In genomic region chr2:25115249-25115883, GRCh38 we compare ENCODE assay signal across 17 cellular contexts. TPM values are rescaled to one million over a fixed set of nuclear protein-coding genes. Genes with fewer than 3 reads are reported as not detected.
A peak's percentile ranks its signal among the peaks of the same experiment; 100 is the strongest.
DNase-seq lines count a peak whose midpoint lies in the region; ATAC-seq, FAIRE-seq and TF ChIP-seq lines count a peak whose summit lies in the region.
"Had no signal": no experiment of that assay in that cellular context is flagged by ENCODE, and none has a peak within 500 bp of the region (broad histone marks: within the 10 kb centered on the region; RNA-seq: fewer than 3 reads in every experiment).

No MANE protein-coding gene starts in this region.

- H3K79me1 ChIP-seq in H1 (ENCODE audit: low read depth, low read length), result no peaks in the 10 kb centered on the region

- H3K4me1 ChIP-seq in cardiac muscle cell (ENCODE audit: low read depth) (peaks cover 3% of the 10 kb centered on the region), left ventricle myocardium inferior (no peaks in the 10 kb centered on the region), H1 (replicated peaks in 1 of 4; ENCODE audit: control insufficient read depth in 3 of 4, insufficient read depth in 4 of 4, low read length in 3 of 4) (no peaks in the 10 kb centered on the region; a peak in 2 of 7 replicates)
- no peaks in the 10 kb centered on the region for H3K4me1 ChIP-seq in CD8-positive, alpha-beta T cell (ENCODE audit: insufficient read depth, low read length)
- H3K4me1 ChIP-seq: HAP-1 had no signal

- H4K8ac ChIP-seq in H1 (ENCODE audit: extremely low read depth, insufficient read depth, low read length), result no peak overlapping the region

- H3K9me3 ChIP-seq in cardiac muscle cell (ENCODE audit: low read depth) (no peaks in the 10 kb centered on the region), left ventricle myocardium inferior (replicated peaks) (no peaks in the 10 kb centered on the region), H1 (ENCODE audit: insufficient read depth in 2 of 2, low read depth in 1 of 2, low read length in 1 of 2) (no peaks in the 10 kb centered on the region)
- no peaks in the 10 kb centered on the region for H3K9me3 ChIP-seq in CD8-positive, alpha-beta T cell (ENCODE audit: low read length)
- H3K9me3 ChIP-seq: BLaER1, HAP-1 had no signal

- WGBS in H1 (ENCODE audit: extremely low coverage in 1 of 2, insufficient coverage in 1 of 2, insufficient read length in 1 of 2, insufficient replicate concordance in 2 of 2, low coverage in 1 of 2, low lambda C conversion rate in 2 of 2, missing lambda C conversion rate in 1 of 2), 2 experiments, result 89% methylated on average over 9 of the region's 9 CpGs; no CpG with 5 or more reads in 1 of the 2 experiments

- H3K27ac ChIP-seq in cardiac muscle cell (peak overlapping the region; percentile 77), left ventricle myocardium inferior (replicated peaks) (no peak overlapping the region), H1 (ENCODE audit: low read depth, low read length) (no peak overlapping the region)
- H3K27ac ChIP-seq in CD8-positive, alpha-beta T cell (ENCODE audit: low read depth, low read length), result no peak overlapping the region
- H3K27ac ChIP-seq: 22Rv1, BLaER1 had no signal

- DNase-seq in cardiac muscle cell (ENCODE audit: low read depth in 1 of 2, low spot score in 1 of 2), result no peak
- DNase-seq in left ventricle myocardium inferior, result no peak
- no peak for DNase-seq in H1 (ENCODE audit: low read depth in 1 of 2, low spot score in 2 of 2)
- DNase-seq in erythroblast (lab: John Stamatoyannopoulos, UW), result no peak
- DNase-seq in CD8-positive, alpha-beta T cell, result no peak
- DNase-seq: AML-193, Calu3, DMS 273 treated with DMSO at 0.1 percent for 48 hours, GOT3, KBM-7 had no signal

- no peaks in the 10 kb centered on the region for H3K36me3 Mint-ChIP-seq in CD8-positive, alpha-beta T cell

- H3K9ac ChIP-seq in H1 (replicated peaks in 1 of 4; ENCODE audit: extremely low read depth in 1 of 4, low read depth in 3 of 4, low read length in 3 of 4), result no peak overlapping the region
- H3K9ac ChIP-seq: BLaER1 had no signal

- no peak overlapping the region for H4K91ac ChIP-seq in H1 (replicated peaks; ENCODE audit: insufficient read length, low read length)

- H2AK5ac ChIP-seq in H1 (ENCODE audit: low read depth, low read length), result no peak overlapping the region

- TF ChIP-seq CTCF in cardiac muscle cell (IDR thresholded peaks at IDR 0.05; ENCODE audit: low read depth, low read length) (no peak), left ventricle myocardium inferior (IDR thresholded peaks at IDR 0.05; ENCODE audit: borderline replicate concordance) (no peak), H1 (IDR thresholded peaks at IDR 0.05; ENCODE audit: control extremely low read depth in 1 of 3, insufficient read depth in 1 of 3, low read depth in 1 of 3, low read length in 3 of 3) (no peak)
- no peak for TF ChIP-seq CTCF in CD8-positive, alpha-beta T cell (IDR thresholded peaks at IDR 0.05)

- H3K18ac ChIP-seq in H1 (ENCODE audit: extremely low read depth, low read length), result no peak overlapping the region

- H3K23me2 ChIP-seq in H1 (ENCODE audit: low read depth, low read length), result no peaks in the 10 kb centered on the region

- POLR2A ChIA-PET in H1 (lab: Charles Lee; ENCODE audit: partially characterized antibody), result no interaction called here
- POLR2A ChIA-PET in CD8-positive, alpha-beta T cell (lab: Charles Lee), result interaction anchor here (0.9 kb wide), 1 partner anchor 122 kb away, joined by 3 read pairs; no protein-coding TSS in a partner anchor

- H2AFZ ChIP-seq in H1 (ENCODE audit: low read length), result no peak overlapping the region

- H2BK15ac ChIP-seq in H1 (ENCODE audit: low read length), result no peak overlapping the region

- no peak for TF ChIP-seq EP300 in H1 (IDR thresholded peaks at IDR 0.05; ENCODE audit: borderline replicate concordance in 1 of 2, low read depth in 2 of 2, low read length in 2 of 2)

- CTCF ChIA-PET in H1 (lab: Charles Lee; ENCODE audit: partially characterized antibody), result interaction anchor here (0.7 to 2.2 kb wide), 8 partner anchors 9 to 1907 kb away, joined by 3 to 21 read pairs (median 5); no protein-coding TSS in a partner anchor
- CTCF ChIA-PET in CD8-positive, alpha-beta T cell (lab: Charles Lee), result interaction anchor here (0.8 kb wide), 1 partner anchor 69 kb away, joined by 3 read pairs; no protein-coding TSS in a partner anchor

- H4K5ac ChIP-seq in H1 (ENCODE audit: insufficient read length, low read depth, low read length), result no peak overlapping the region

- no peak overlapping the region for H2BK20ac ChIP-seq in H1 (ENCODE audit: low read length)

- H3K4me3 Mint-ChIP-seq in CD8-positive, alpha-beta T cell, result no peak overlapping the region

- peaks cover 10% of the 10 kb centered on the region for H3K27me3 Mint-ChIP-seq in CD8-positive, alpha-beta T cell (ENCODE audit: low read depth)

- H3K4ac ChIP-seq in H1 (replicated peaks; ENCODE audit: insufficient read length, low read depth, low read length), result no peak overlapping the region

- no peaks in the 10 kb centered on the region for H3K79me2 ChIP-seq in H1 (ENCODE audit: control insufficient read depth in 1 of 2, insufficient read depth in 2 of 2, low read length in 2 of 2)

- ATAC-seq in SK-N-SH treated with all-trans-retinoic acid at 6 μM for 48 hours (no peak), HG03521 (IDR thresholded peaks at IDR 0.05; ENCODE audit: unreplicated experiment) (no peak), HG02642 (IDR thresholded peaks at IDR 0.05; ENCODE audit: poor library complexity, unreplicated experiment) (no peak)
- ATAC-seq in CD8-positive, alpha-beta T cell, result no peak

- no peak overlapping the region for H2BK5ac ChIP-seq in H1 (ENCODE audit: low read depth, low read length)

- H3K56ac ChIP-seq in H1 (replicated peaks; ENCODE audit: insufficient read length, low read depth, low read length), result no peak overlapping the region

- no peak for TF ChIP-seq POLR2A in H1 (IDR thresholded peaks at IDR 0.05; ENCODE audit: control extremely low read depth in 1 of 2, low read depth in 2 of 2, low read length in 2 of 2)
- TF ChIP-seq POLR2A in erythroblast (IDR thresholded peaks at IDR 0.05; ENCODE audit: low read length), result no peak

- H3K4me2 ChIP-seq in H1 (ENCODE audit: insufficient read depth in 1 of 2, low read depth in 2 of 2, low read length in 2 of 2), result no peak overlapping the region
- H3K4me2 ChIP-seq: BLaER1 had no signal

- intact Hi-C loops in left ventricle myocardium inferior (cut with micrococcal nuclease), result no loop called here
- intact Hi-C loops in CD8-positive, alpha-beta T cell (cut with DNase I, micrococcal nuclease), result no loop called here

- H4K20me1 ChIP-seq in H1 (replicated peaks in 1 of 2; ENCODE audit: control insufficient read depth in 1 of 2, insufficient read depth in 2 of 2, low read length in 2 of 2), result no peaks in the 10 kb centered on the region
- H4K20me1 ChIP-seq: BLaER1 had no signal

- no peak overlapping the region for H3K27ac Mint-ChIP-seq in CD8-positive, alpha-beta T cell

- no peaks in the 10 kb centered on the region for H3K9me3 Mint-ChIP-seq in CD8-positive, alpha-beta T cell

- H3K36me3 ChIP-seq in cardiac muscle cell (no peaks in the 10 kb centered on the region), left ventricle myocardium inferior (no peaks in the 10 kb centered on the region), H1 (ENCODE audit: control insufficient read depth in 2 of 4, insufficient read depth in 4 of 4, low read length in 3 of 4) (no peaks in the 10 kb centered on the region)
- H3K36me3 ChIP-seq in CD8-positive, alpha-beta T cell (ENCODE audit: insufficient read depth, low read length), result no peaks in the 10 kb centered on the region
- H3K36me3 ChIP-seq: BLaER1, HAP-1 had no signal

- no peak overlapping the region for H3K14ac ChIP-seq in H1 (ENCODE audit: insufficient read length)

- no peak overlapping the region for H3K23ac ChIP-seq in H1 (ENCODE audit: insufficient read length)

- H3K4me1 Mint-ChIP-seq in CD8-positive, alpha-beta T cell (ENCODE audit: low read depth), result no peaks in the 10 kb centered on the region

- H2BK12ac ChIP-seq in H1 (ENCODE audit: low read depth, low read length), result no peak overlapping the region

- H3K4me3 ChIP-seq in cardiac muscle cell (no peak overlapping the region), left ventricle myocardium inferior (no peak overlapping the region), H1 (ENCODE audit: extremely low read depth in 1 of 4, insufficient read depth in 2 of 4, low read depth in 3 of 4, low read length in 4 of 4) (no peak overlapping the region)
- no peak overlapping the region for H3K4me3 ChIP-seq in CD8-positive, alpha-beta T cell (ENCODE audit: low read depth, low read length)
- H3K4me3 ChIP-seq: BLaER1, HAP-1 had no signal

- no peak for FAIRE-seq in H1 (lab: Jason Lieb, UNC)
- FAIRE-seq: GM18507 had no signal

- H2BK120ac ChIP-seq in H1 (replicated peaks; ENCODE audit: low read depth, low read length), result no peak overlapping the region

- no peak for TF ChIP-seq RAD21 in H1 (IDR thresholded peaks at IDR 0.05 in 1 of 2, conservative IDR thresholded peaks at IDR 0.05 in 1 of 2; ENCODE audit: low read depth in 2 of 2, low read length in 2 of 2)

- H3K27me3 ChIP-seq in cardiac muscle cell, result no peaks in the 10 kb centered on the region
- no peaks in the 10 kb centered on the region for H3K27me3 ChIP-seq in left ventricle myocardium inferior (ENCODE audit: low read depth)
- no peaks in the 10 kb centered on the region for H3K27me3 ChIP-seq in H1 (replicated peaks in 1 of 4; ENCODE audit: control insufficient read depth in 3 of 4, extremely low read depth in 1 of 4, insufficient read depth in 3 of 4, low read length in 3 of 4)
- H3K27me3 ChIP-seq in CD8-positive, alpha-beta T cell (ENCODE audit: insufficient read depth, low read length), result no peaks in the 10 kb centered on the region
- H3K27me3 ChIP-seq: BLaER1 had no signal

TF ChIP-seq in H1, 55 proteins besides CTCF, POLR2A, EP300 and RAD21 (continues in another document):
- TF ChIP-seq KDM1A (IDR thresholded peaks at IDR 0.05; ENCODE audit: borderline replicate concordance, low read length), result peak; percentile 79; the same call in 1 of the 2 replicates

RNA-seq across cellular contexts. Expression of gene POMC, which starts 53.0 kb away (rescaled TPM):
- 2.8 and 3.9 TPM in 2 replicates for total RNA-seq in cardiac muscle cell
- 2.0 TPM in 1 of 2 replicates, not detected in the other for polyA plus RNA-seq in cardiac muscle cell
- total RNA-seq in left ventricle myocardium inferior, result 7.5 TPM
- 1.7 and 2.2 TPM in 2 replicates for total RNA-seq in H1 (2021; fragmentation: NEBNext Ultra II Directional; extraction: Animal tissue kit (Norgen Biotek cat#: 25700))
- 4.7 and 6.1 TPM in 2 replicates for polyA plus RNA-seq in H1 (2011; rRNA removed)
- polyA plus RNA-seq in H1 (2011; cell fraction: cytosol; rRNA removed), result 4.8 TPM
- polyA plus RNA-seq in H1 (2011; cell fraction: nucleus; rRNA removed), result 4.0 TPM
- 2.5 to 3.1 TPM (median 3.0 TPM) in 3 of 4 replicates, not detected in the other for polyA plus RNA-seq in H1 (2012, experiment 1 of 2)
- polyA plus RNA-seq in H1 (2012, experiment 2 of 2), result 2.4 TPM
- polyA plus RNA-seq in H1 (2013, experiment 1 of 2), result 4.6 TPM
- 4.0 TPM for polyA plus RNA-seq in H1 (2013, experiment 2 of 2)
- polyA minus RNA-seq in H1 (2011; rRNA and poly(A)+ RNA removed), result 0.32 and 0.71 TPM in 2 replicates
- polyA minus RNA-seq in H1 (2011; cell fraction: cytosol; rRNA and poly(A)+ RNA removed), result 3.2 TPM
- polyA minus RNA-seq in H1 (2011; cell fraction: nucleus; rRNA and poly(A)+ RNA removed), result 1.7 TPM
- 1 to 10 TPM; 3.0 to 3.2 TPM for total RNA-seq in CD8-positive, alpha-beta T cell
- total RNA-seq: Calu3 had no signal
